22 cellular contexts compared by ENCODE assay signal in the genomic region with DNA sequence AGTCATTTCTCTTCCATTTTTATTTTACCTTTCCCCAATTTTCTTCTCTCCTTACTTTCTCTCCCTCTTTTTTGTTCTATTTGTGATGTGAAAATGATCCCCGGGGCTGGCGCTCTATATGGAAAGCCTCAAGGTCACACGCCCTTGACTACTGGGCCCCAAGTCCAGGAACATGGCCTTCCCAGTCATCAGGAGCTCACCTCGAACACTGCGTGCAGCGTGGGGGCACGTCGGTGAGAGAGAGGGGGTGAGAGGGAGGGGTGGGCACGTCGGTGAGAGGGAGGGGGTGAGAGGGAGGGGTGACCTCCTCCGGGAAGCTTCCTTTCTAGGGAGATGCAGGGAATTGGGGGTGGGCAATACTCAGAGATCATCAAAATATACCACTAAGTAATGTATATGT.
DNase-seq lines count a peak whose midpoint lies in the region; ATAC-seq and TF ChIP-seq lines count a peak whose summit lies in the region.
"Had no signal": no experiment of that assay in that cellular context is flagged by ENCODE, and none has a peak within 500 bp of the region (broad histone marks: within the 10 kb centered on the region; RNA-seq: fewer than 3 reads in every experiment).

No MANE protein-coding gene starts in this region.

- H3K4me1 Mint-ChIP-seq in HFFc6 (ENCODE audit: low read depth) = peaks cover 15% of the 10 kb centered on the region
- H3K4me1 Mint-ChIP-seq in CD8-positive, alpha-beta memory T cell = no peaks in the 10 kb centered on the region
- no peaks in the 10 kb centered on the region for H3K4me1 Mint-ChIP-seq in T-cell

- H3K27me3 Mint-ChIP-seq in HFFc6 (ENCODE audit: insufficient read depth) (peaks cover 9% of the 10 kb centered on the region), T-cell (peaks cover 13 to 26% of the 10 kb centered on the region in 2 donors)
- peaks cover 13 to 18% of the 10 kb centered on the region in 2 donors for H3K27me3 Mint-ChIP-seq in CD8-positive, alpha-beta memory T cell

- peak; percentile 38 for DNase-seq in sciatic nerve (ENCODE audit: low spot score)
- DNase-seq in upper lobe of right lung = peak; percentile 30
- DNase-seq in HFFc6 = no peak
- DNase-seq in CD8-positive, alpha-beta memory T cell = no peak
- DNase-seq in T-cell = no peak
- DNase-seq: DMS53; H9; KBM-7; MV-4-11; NCI-H1105; NCI-H1436 treated with DMSO at 0.1 percent for 48 hours; NCI-H187 treated with DMSO at 0.1 percent for 48 hours; NCI-H2171 treated with DMSO at 0.1 percent for 48 hours; NCI-H345; NCI-H510A treated with DMSO at 0.1 percent for 48 hours; NCI-H82; NK-92 treated with Interleukin-12 subunit alpha and Interleukin-12 subunit beta, amount 100 ng/mL, for 24 hours; PC-9; SHP77 treated with DMSO at 0.1 percent for 48 hours had no signal

- peak overlapping the region; percentile 32; the same call in 1 of the 2 replicates for H3K9ac ChIP-seq in OCI-LY3 (ENCODE audit: low read length)

- no peak overlapping the region for H3K4me3 Mint-ChIP-seq in HFFc6
- no peak overlapping the region for H3K4me3 Mint-ChIP-seq in CD8-positive, alpha-beta memory T cell
- no peak overlapping the region for H3K4me3 Mint-ChIP-seq in T-cell
- H3K4me3 Mint-ChIP-seq: GM23338, H9 had no signal

- peak overlapping the region; percentile 79 for H3K4me2 ChIP-seq in OCI-LY3 (ENCODE audit: low read length)
- H3K4me2 ChIP-seq: GM23338, PC-9 had no signal

- no peak for TF ChIP-seq CTCF in OCI-LY3 (IDR thresholded peaks at IDR 0.05; ENCODE audit: low read depth, low read length)
- TF ChIP-seq CTCF in VCaP (conservative IDR thresholded peaks at IDR 0.05) = no peak
- no peak for TF ChIP-seq CTCF in upper lobe of right lung (IDR thresholded peaks at IDR 0.05)
- no peak for TF ChIP-seq CTCF in HFFc6 (IDR thresholded peaks at IDR 0.05)

- H3K36me3 ChIP-seq in OCI-LY3 (replicated peaks; ENCODE audit: low read depth, low read length) (no peaks in the 10 kb centered on the region), upper lobe of right lung (no peaks in the 10 kb centered on the region)
- no peaks in the 10 kb centered on the region for H3K36me3 ChIP-seq in CD8-positive, alpha-beta memory T cell (ENCODE audit: insufficient read depth, low read length)

- H2AFZ ChIP-seq in OCI-LY3 (ENCODE audit: low read depth, low read length) = no peak overlapping the region; the same call in 1 of the 2 replicates
- H2AFZ ChIP-seq: GM23338, PC-9 had no signal

- no peaks in the 10 kb centered on the region for H4K20me1 ChIP-seq in OCI-LY3 (ENCODE audit: insufficient read depth, low read length)

- H3K27ac Mint-ChIP-seq in HFFc6 (no peak overlapping the region), T-cell (no peak overlapping the region)
- H3K27ac Mint-ChIP-seq in CD8-positive, alpha-beta memory T cell = no peak overlapping the region
- H3K27ac Mint-ChIP-seq: GM23338 had no signal

- H3K4me3 ChIP-seq in OCI-LY3 (ENCODE audit: low read length) (peak overlapping the region; percentile 58; the same call in 1 of the 2 replicates), upper lobe of right lung (no peak overlapping the region)
- H3K4me3 ChIP-seq in CD8-positive, alpha-beta memory T cell (ENCODE audit: low read length) = no peak overlapping the region
- H3K4me3 ChIP-seq: GM23338, PC-9 had no signal

- H3K9me3 ChIP-seq in OCI-LY3 (ENCODE audit: insufficient read depth, low read length) (no peaks in the 10 kb centered on the region), upper lobe of right lung (no peaks in the 10 kb centered on the region)
- H3K9me3 ChIP-seq in CD8-positive, alpha-beta memory T cell (ENCODE audit: low read length) = no peaks in the 10 kb centered on the region

- peaks cover 27% of the 10 kb centered on the region for H3K4me1 ChIP-seq in OCI-LY3 (ENCODE audit: low read length)
- H3K4me1 ChIP-seq in upper lobe of right lung = peaks cover 8% of the 10 kb centered on the region
- no peaks in the 10 kb centered on the region for H3K4me1 ChIP-seq in CD8-positive, alpha-beta memory T cell (ENCODE audit: insufficient read depth, low read length)

- POLR2A ChIA-PET in CD8-positive, alpha-beta memory T cell (lab: Charles Lee) = no interaction called here
- POLR2A ChIA-PET in T-cell (lab: Charles Lee) = no interaction called here

- no peaks in the 10 kb centered on the region for H3K79me2 ChIP-seq in OCI-LY3 (ENCODE audit: low read length)

- H3K27ac ChIP-seq in OCI-LY3 (ENCODE audit: low read length) (peak overlapping the region; percentile 73), VCaP (peak overlapping the region; percentile 87), upper lobe of right lung (no peak overlapping the region)
- H3K27ac ChIP-seq in CD8-positive, alpha-beta memory T cell (ENCODE audit: low read depth, low read length) = no peak overlapping the region
- H3K27ac ChIP-seq: PC-9 had no signal

- H3K27me3 ChIP-seq in OCI-LY3 (ENCODE audit: low read depth, low read length) (no peaks in the 10 kb centered on the region), upper lobe of right lung (no peaks in the 10 kb centered on the region)
- H3K27me3 ChIP-seq in CD8-positive, alpha-beta memory T cell (ENCODE audit: insufficient read depth, low read length, poor library complexity, severe bottlenecking) = no peaks in the 10 kb centered on the region

- ATAC-seq in sciatic nerve (no peak), upper lobe of right lung (no peak), T-cell (replicated peaks in 1 of 4) (no peak)
- ATAC-seq: GM23338 had no signal

- intact Hi-C loops in sciatic nerve (cut with DNase I) = loop anchor here (10.0 kb wide), 1 partner anchor 512 kb away; no protein-coding TSS in a partner anchor
- intact Hi-C loops in upper lobe of right lung (cut with DNase I) = no loop called here

- H3K36me3 Mint-ChIP-seq in HFFc6 (ENCODE audit: low read depth) (no peaks in the 10 kb centered on the region), T-cell (no peaks in the 10 kb centered on the region)
- H3K36me3 Mint-ChIP-seq in CD8-positive, alpha-beta memory T cell = no peaks in the 10 kb centered on the region

- CTCF ChIA-PET in CD8-positive, alpha-beta memory T cell (lab: Charles Lee) = no interaction called here
- CTCF ChIA-PET in T-cell (lab: Charles Lee) = no interaction called here

- H3K9me3 Mint-ChIP-seq in HFFc6 = no peaks in the 10 kb centered on the region
- H3K9me3 Mint-ChIP-seq in CD8-positive, alpha-beta memory T cell = peaks cover 0 to 2% (median 0%) of the 10 kb centered on the region in 5 donors
- H3K9me3 Mint-ChIP-seq in T-cell = no peaks in the 10 kb centered on the region
- H3K9me3 Mint-ChIP-seq: GM23338, H9 had no signal

Comparison
In these comparisons a context has a peak if more than half of its experiments do, and no peak if none do; other contexts are left out.
1. H3K27ac ChIP-seq: peak in OCI-LY3 (single experiment) and VCaP (single experiment); none in upper lobe of right lung (single experiment) and CD8-positive, alpha-beta memory T cell (single experiment).
2. DNase-seq: peak in sciatic nerve (single experiment) and upper lobe of right lung (single experiment); none in HFFc6 (single experiment), CD8-positive, alpha-beta memory T cell (0 of 5) and T-cell (0 of 34).